Comparison of ENCODE assay signal across 16 cellular contexts in genomic region chr17:44840274-44840673, GRCh38. TPM values are rescaled to one million over a fixed set of nuclear protein-coding genes. Genes with fewer than 3 reads are reported as not detected.
DNase-seq lines count a peak whose midpoint lies in the region; ATAC-seq lines count a peak whose summit lies in the region.
"Had no signal": no experiment of that assay in that cellular context is flagged by ENCODE, and none has a peak within 500 bp of the region (broad histone marks: within the 10 kb centered on the region; RNA-seq: fewer than 3 reads in every experiment).

No MANE protein-coding gene starts in this region.

- H3K9ac ChIP-seq in BLaER1, result peak overlapping the region; percentile 27; the same call in 1 of the 2 replicates
- peak overlapping the region in 1 of 11 experiments; percentile 13; a peak in 1 of 22 replicates for H3K9ac ChIP-seq in BLaER1 treated with 17β-estradiol and CSF1 and Interleukin-3, amounts not matched to agents 10 nM and 100 nM

- peaks cover 76% of the 10 kb centered on the region for H3K4me1 ChIP-seq in BLaER1
- peaks cover 23 to 82% (median 57%) of the 10 kb centered on the region in 10 experiments for H3K4me1 ChIP-seq in BLaER1 treated with 17β-estradiol and CSF1 and Interleukin-3, amounts not matched to agents 10 nM and 100 nM
- H3K4me1 ChIP-seq in thymus (ENCODE audit: control insufficient read depth, insufficient read depth, low read length), result peaks cover 2% of the 10 kb centered on the region
- H3K4me1 ChIP-seq: BE2C had no signal

- DNase-seq in NCI-H128 (lab: John Stamatoyannopoulos, UW; ENCODE audit: unreplicated experiment), result no peak
- DNase-seq: ACHN; BE2C; CD4-positive, alpha-beta memory T cell; DMS153; DMS79; GF-D8; GOT3; H9 had no signal

- no peak overlapping the region for H3K4me3 ChIP-seq in BLaER1
- H3K4me3 ChIP-seq in BLaER1 treated with 17β-estradiol and CSF1 and Interleukin-3, amounts not matched to agents 10 nM and 100 nM, result peak overlapping the region in 1 of 10 experiments; percentile 3; a peak in 1 of 20 replicates
- no peak overlapping the region for H3K4me3 ChIP-seq in thymus (ENCODE audit: low read length)
- H3K4me3 ChIP-seq: GM12878 had no signal

- 75% methylated on average over 4 of the region's 4 CpGs for WGBS in thymus

- no peak for ATAC-seq in HG02798 (IDR thresholded peaks at IDR 0.05; ENCODE audit: poor library complexity, unreplicated experiment)
- ATAC-seq: GM12878 had no signal

- H3K9me3 ChIP-seq in BLaER1 (no peaks in the 10 kb centered on the region), KOPT-K1 (ENCODE audit: insufficient read depth, low read length, poor library complexity, severe bottlenecking) (no peaks in the 10 kb centered on the region), thymus (ENCODE audit: control insufficient read depth) (no peaks in the 10 kb centered on the region)
- H3K9me3 ChIP-seq in BLaER1 treated with 17β-estradiol and CSF1 and Interleukin-3, amounts not matched to agents 10 nM and 100 nM (replicated peaks in 1 of 11), result no peaks in the 10 kb centered on the region
- H3K9me3 ChIP-seq: BE2C had no signal

- no peaks in the 10 kb centered on the region for H4K20me1 ChIP-seq in BLaER1
- no peaks in the 10 kb centered on the region for H4K20me1 ChIP-seq in BLaER1 treated with 17β-estradiol and CSF1 and Interleukin-3, amounts not matched to agents 10 nM and 100 nM

- H3K27ac ChIP-seq in BLaER1 (peak overlapping the region; percentile 67), KOPT-K1 (ENCODE audit: low read depth, low read length, poor library complexity, severe bottlenecking) (peak overlapping the region; percentile 42), thymus (ENCODE audit: low read depth) (peak overlapping the region; percentile 36)
- H3K27ac ChIP-seq in BLaER1 treated with 17β-estradiol and CSF1 and Interleukin-3, amounts not matched to agents 10 nM and 100 nM, result 0 out of 22 replicates have a peak overlapping the region, but pooled peaks of 1 of the 11 experiments have one; percentile 18

- H3K36me3 ChIP-seq in BLaER1 (no peaks in the 10 kb centered on the region), KOPT-K1 (ENCODE audit: insufficient read depth, low read length) (no peaks in the 10 kb centered on the region), thymus (ENCODE audit: control insufficient read depth, insufficient read depth) (no peaks in the 10 kb centered on the region)
- no peaks in the 10 kb centered on the region for H3K36me3 ChIP-seq in BLaER1 treated with 17β-estradiol and CSF1 and Interleukin-3, amounts not matched to agents 10 nM and 100 nM
- H3K36me3 ChIP-seq: BE2C had no signal

- no peaks in the 10 kb centered on the region for H3K27me3 ChIP-seq in BLaER1
- H3K27me3 ChIP-seq in BLaER1 treated with 17β-estradiol and CSF1 and Interleukin-3, amounts not matched to agents 10 nM and 100 nM, result no peaks in the 10 kb centered on the region
- H3K27me3 ChIP-seq in thymus (ENCODE audit: control insufficient read depth, insufficient read depth), result no peaks in the 10 kb centered on the region
- H3K27me3 ChIP-seq: BE2C had no signal

- H3K4me2 ChIP-seq in BLaER1, result peak overlapping the region; percentile 87
- H3K4me2 ChIP-seq in BLaER1 treated with 17β-estradiol and CSF1 and Interleukin-3, amounts not matched to agents 10 nM and 100 nM, result peak overlapping the region in 9 of 11 experiments; percentile 37 to 90 (median 71); a peak in 17 of 22 replicates

RNA-seq across cellular contexts. Expression of gene HIGD1B, which starts 7.4 kb away (rescaled TPM):
- polyA plus RNA-seq in thymus, result 2.2 TPM
- polyA plus RNA-seq: CD14-positive monocyte; CD4-positive, alpha-beta memory T cell had no signal

RNA-seq across cellular contexts. Expression of gene GJC1, which starts 10.2 kb away (rescaled TPM):
- 2.1 TPM for polyA plus RNA-seq in thymus
- polyA plus RNA-seq: CD14-positive monocyte; CD4-positive, alpha-beta memory T cell had no signal

RNA-seq across cellular contexts. Expression of gene EFTUD2, which starts 59.0 kb away (rescaled TPM):
- polyA plus RNA-seq in thymus, result 44.0 TPM
